Comparison of ENCODE assay signal across 10 cellular contexts in the genomic region with DNA sequence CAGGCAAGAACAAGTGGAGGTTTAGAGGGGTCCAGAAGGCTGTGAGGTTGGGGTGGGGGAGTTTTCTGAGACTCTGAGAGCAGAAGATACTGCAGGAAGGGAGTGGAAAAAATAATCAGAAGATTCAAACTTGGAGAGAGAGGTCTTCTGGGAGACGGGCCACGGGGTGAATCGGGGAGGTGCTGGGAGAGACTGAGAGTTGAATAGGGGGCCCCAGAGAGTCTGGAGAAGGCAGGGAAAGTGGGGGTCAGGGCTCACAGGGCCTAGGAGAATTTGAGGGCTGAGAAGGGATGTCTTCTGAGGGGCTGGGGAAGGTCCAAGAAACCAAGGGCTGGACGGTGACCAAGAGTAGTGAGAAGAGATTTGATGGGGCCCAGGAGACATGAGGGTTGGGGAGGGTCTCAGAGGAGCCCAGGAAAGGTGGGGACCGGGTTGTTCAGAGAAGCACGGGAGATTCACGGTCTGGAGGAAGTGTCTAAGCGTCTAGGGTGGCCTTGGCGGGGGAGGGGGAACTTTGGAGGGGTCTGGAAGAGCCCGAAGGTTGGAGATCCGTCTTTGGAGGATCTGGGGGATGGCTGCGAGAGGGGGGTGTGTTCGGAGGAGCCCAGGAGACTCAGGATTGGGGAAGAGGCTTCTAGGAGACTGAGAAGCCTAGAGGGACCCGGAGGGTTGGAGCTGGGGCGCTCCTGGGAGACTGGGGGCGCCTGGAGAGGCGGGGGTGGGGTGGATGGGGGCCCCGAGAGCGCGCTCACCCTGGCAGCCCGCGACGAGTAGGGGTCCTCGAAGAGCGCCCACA. TPM values are rescaled to one million over a fixed set of nuclear protein-coding genes. Genes with fewer than 3 reads are reported as not detected.
DNase-seq lines count a peak whose midpoint lies in the region; ATAC-seq and TF ChIP-seq lines count a peak whose summit lies in the region.
"Had no signal": no experiment of that assay in that cellular context is flagged by ENCODE, and none has a peak within 500 bp of the region (broad histone marks: within the 10 kb centered on the region; RNA-seq: fewer than 3 reads in every experiment).

No MANE protein-coding gene starts in this region.

- H3K4me2 ChIP-seq in parathyroid adenoma (ENCODE audit: low read length) = peak overlapping the region; percentile 58

- no peak for TF ChIP-seq CTCF in parathyroid adenoma (IDR thresholded peaks at IDR 0.05)

- H3K36me3 Mint-ChIP-seq in IgD-negative memory B cell = peaks cover 6% of the 10 kb centered on the region
- peaks cover 17% of the 10 kb centered on the region for H3K36me3 Mint-ChIP-seq in effector memory CD8-positive, alpha-beta T cell (ENCODE audit: insufficient read depth)

- no peak for DNase-seq in effector memory CD8-positive, alpha-beta T cell
- DNase-seq in KG1 (lab: John Stamatoyannopoulos, UW) = no peak
- no peak for DNase-seq in nucleus accumbens (lab: John Stamatoyannopoulos, UW)
- DNase-seq: IMR-90, NCI-H2081 had no signal

- H3K27ac ChIP-seq in parathyroid adenoma = peak overlapping the region; percentile 20

- peaks cover 4% of the 10 kb centered on the region for H3K79me2 ChIP-seq in parathyroid adenoma

- H3K27ac Mint-ChIP-seq in IgD-negative memory B cell = peak overlapping the region; percentile 47 to 95 (median 89)
- peak overlapping the region in 1 of 2 donors; percentile 0 for H3K27ac Mint-ChIP-seq in effector memory CD8-positive, alpha-beta T cell

- peaks cover 13% of the 10 kb centered on the region for H3K27me3 Mint-ChIP-seq in IgD-negative memory B cell
- peaks cover 66 to 72% of the 10 kb centered on the region in 2 donors for H3K27me3 Mint-ChIP-seq in effector memory CD8-positive, alpha-beta T cell

- peak overlapping the region; percentile 34; the same call in 1 of the 2 replicates for H3K9ac ChIP-seq in ES-I3 (ENCODE audit: low read depth, low read length)
- H3K9ac ChIP-seq in parathyroid adenoma = no peak overlapping the region

- H3K4me1 ChIP-seq in ES-I3 (ENCODE audit: insufficient read depth, low read length) = peaks cover 16% of the 10 kb centered on the region
- peaks cover 15% of the 10 kb centered on the region for H3K4me1 ChIP-seq in parathyroid adenoma

- H3K9me3 ChIP-seq in ES-I3 (ENCODE audit: control insufficient read depth, insufficient read depth, low read length) (no peaks in the 10 kb centered on the region), parathyroid adenoma (ENCODE audit: control insufficient read depth, low read length) (no peaks in the 10 kb centered on the region)

- H3K27me3 ChIP-seq in parathyroid adenoma (ENCODE audit: control insufficient read depth, insufficient read depth, low read length) = no peaks in the 10 kb centered on the region

- H3K4me1 Mint-ChIP-seq in IgD-negative memory B cell = peaks cover 13 to 38% (median 34%) of the 10 kb centered on the region in 3 donors
- H3K4me1 Mint-ChIP-seq in effector memory CD8-positive, alpha-beta T cell (ENCODE audit: low read depth in 2 of 2) = peaks cover 35 to 42% of the 10 kb centered on the region in 2 donors

- no peak for ATAC-seq in effector memory CD8-positive, alpha-beta T cell (replicated peaks)
- ATAC-seq in HG03354 (IDR thresholded peaks at IDR 0.05; ENCODE audit: poor library complexity, severe bottlenecking, unreplicated experiment) = no peak
- ATAC-seq: right cardiac atrium had no signal

- H3K4me3 ChIP-seq in parathyroid adenoma (ENCODE audit: low read depth, low read length) = peak overlapping the region; percentile 1

- peak overlapping the region; percentile 55 to 86 (median 72) for H3K4me3 Mint-ChIP-seq in IgD-negative memory B cell
- H3K4me3 Mint-ChIP-seq in effector memory CD8-positive, alpha-beta T cell = peak overlapping the region; percentile 56 to 73

- no peak overlapping the region for H2AFZ ChIP-seq in parathyroid adenoma

- H3K36me3 ChIP-seq in ES-I3 (ENCODE audit: insufficient read depth, low read length) (no peaks in the 10 kb centered on the region), parathyroid adenoma (ENCODE audit: control insufficient read depth, insufficient read depth, low read length) (no peaks in the 10 kb centered on the region)

- peaks cover 0 to 4% (median 0%) of the 10 kb centered on the region in 3 donors for H3K9me3 Mint-ChIP-seq in IgD-negative memory B cell
- peaks cover 10 to 14% of the 10 kb centered on the region in 2 donors for H3K9me3 Mint-ChIP-seq in effector memory CD8-positive, alpha-beta T cell

RNA-seq across cellular contexts. Expression of gene KCNC3, which starts 1.5 kb away (rescaled TPM):
- not detected for polyA plus RNA-seq in IgD-negative memory B cell

RNA-seq across cellular contexts. Expression of gene NAPSA, which starts 37.8 kb away (rescaled TPM):
- 4.2 TPM for polyA plus RNA-seq in IgD-negative memory B cell

RNA-seq across cellular contexts. Expression of gene NR1H2, which starts 48.6 kb away (rescaled TPM):
- polyA plus RNA-seq in IgD-negative memory B cell = 130 TPM

RNA-seq across cellular contexts. Expression of gene POLD1, which starts 56.5 kb away (rescaled TPM):
- polyA plus RNA-seq in IgD-negative memory B cell = 32.8 TPM
